ENCODE assay signal across 1 cellular context in genomic region chr5:1103505-1104326, GRCh38.
TF ChIP-seq lines count a peak whose summit lies in the region.

No MANE protein-coding gene starts in this region.

TF ChIP-seq in liver, 16 proteins besides CTCF, POLR2A, EP300 and RAD21 (continued from another document):
- peak; percentile 14 for TF ChIP-seq REST (IDR thresholded peaks at IDR 0.05)
